13 cellular contexts compared by ENCODE assay signal in the genomic region with DNA sequence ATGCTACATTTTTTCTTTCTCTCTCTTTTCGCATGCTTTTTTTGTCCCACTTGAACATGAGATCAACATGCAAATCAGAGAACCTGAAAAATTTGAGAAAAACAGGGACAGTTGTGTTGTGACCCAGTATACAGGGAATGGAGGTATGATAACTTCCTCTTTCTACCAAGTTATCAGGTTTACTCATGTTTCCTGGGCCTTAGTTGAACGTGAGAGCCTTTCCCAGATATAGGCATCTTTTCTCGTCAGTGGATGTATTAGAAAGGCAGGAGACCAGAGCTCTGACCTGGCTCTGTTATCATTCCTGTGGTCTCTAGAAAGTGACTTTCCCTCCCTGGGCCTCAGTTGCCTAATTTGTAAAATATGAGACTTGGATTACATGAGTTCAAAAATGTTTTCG.
"Had no signal": no experiment of that assay in that cellular context is flagged by ENCODE, and none has a peak within 500 bp of the region (broad histone marks: within the 10 kb centered on the region; RNA-seq: fewer than 3 reads in every experiment).

No MANE protein-coding gene starts in this region.

- H3K4me1 ChIP-seq: esophagus muscularis mucosa had no signal

- H3K4me3 ChIP-seq: esophagus muscularis mucosa, left lung had no signal

- H3K9me3 Mint-ChIP-seq: natural killer cell; stimulated activated naive B cell treated with anti-CD40 and anti-IgM and Interleukin-4, amounts not matched to agents 10 μg/mL and 1 μg/mL and 100 μg/mL, for 72 hours; type B pancreatic cell had no signal

- H3K27me3 ChIP-seq: esophagus muscularis mucosa, left lung had no signal

- H3K36me3 Mint-ChIP-seq: natural killer cell; stimulated activated naive B cell treated with anti-CD40 and anti-IgM and Interleukin-4, amounts not matched to agents 10 μg/mL and 1 μg/mL and 100 μg/mL, for 72 hours; type B pancreatic cell had no signal

- H3K27ac Mint-ChIP-seq: natural killer cell; progenitor cell of endocrine pancreas; stimulated activated naive B cell treated with anti-CD40 and anti-IgM and Interleukin-4, amounts not matched to agents 10 μg/mL and 1 μg/mL and 100 μg/mL, for 72 hours; type B pancreatic cell had no signal

- H3K4me3 Mint-ChIP-seq: natural killer cell; stimulated activated naive B cell treated with anti-CD40 and anti-IgM and Interleukin-4, amounts not matched to agents 10 μg/mL and 1 μg/mL and 100 μg/mL, for 72 hours; type B pancreatic cell had no signal

- H3K9me3 ChIP-seq: esophagus muscularis mucosa, left lung had no signal

- DNase-seq: activated CD4-positive, alpha-beta T cell treated with anti-CD3 and anti-CD28 coated beads for 48 hours; activated effector memory CD4-positive, alpha-beta T cell treated with Interleukin-2 at 50 U/mL for 16 hours; glutamatergic neuron; islet precursor cell; left lung; natural killer cell; right cardiac atrium; stimulated activated naive B cell treated with anti-CD40 and anti-IgM and Interleukin-4, amounts not matched to agents 10 μg/mL and 1 μg/mL and 100 μg/mL, for 72 hours; T-helper 2 cell had no signal

- ATAC-seq: left lung; natural killer cell; right cardiac atrium; stimulated activated naive B cell treated with anti-CD40 and anti-IgM and Interleukin-4, amounts not matched to agents 10 μg/mL and 1 μg/mL and 100 μg/mL, for 72 hours had no signal

- H3K27ac ChIP-seq: esophagus muscularis mucosa, left lung had no signal

- FAIRE-seq: colon had no signal

- H3K27me3 Mint-ChIP-seq: progenitor cell of endocrine pancreas; stimulated activated naive B cell treated with anti-CD40 and anti-IgM and Interleukin-4, amounts not matched to agents 10 μg/mL and 1 μg/mL and 100 μg/mL, for 72 hours; type B pancreatic cell had no signal

- H3K36me3 ChIP-seq: esophagus muscularis mucosa, left lung had no signal
